In genomic region chr6:24931296-24931695, GRCh38 we compare ENCODE assay signal across 11 cellular contexts. TPM values are rescaled to one million over a fixed set of nuclear protein-coding genes. Genes with fewer than 3 reads are reported as not detected.
DNase-seq lines count a peak whose midpoint lies in the region; ATAC-seq, FAIRE-seq and TF ChIP-seq lines count a peak whose summit lies in the region.
"Had no signal": no experiment of that assay in that cellular context is flagged by ENCODE, and none has a peak within 500 bp of the region (broad histone marks: within the 10 kb centered on the region; RNA-seq: fewer than 3 reads in every experiment).

No MANE protein-coding gene starts in this region.

- H3K4me1 Mint-ChIP-seq in astrocyte (ENCODE audit: low read depth, unreplicated experiment) = peaks cover 37% of the 10 kb centered on the region

- peaks cover 83% of the 10 kb centered on the region for H3K4me1 ChIP-seq in BLaER1
- peaks cover 30% of the 10 kb centered on the region for H3K4me1 ChIP-seq in astrocyte (ENCODE audit: insufficient read depth, low read length)
- peaks cover 82% of the 10 kb centered on the region for H3K4me1 ChIP-seq in mononuclear cell (ENCODE audit: insufficient read depth, low read length)

- H3K4me3 ChIP-seq in BLaER1 = no peak overlapping the region
- peak overlapping the region; percentile 66 for H3K4me3 ChIP-seq in GM12864 (ENCODE audit: low read depth, low read length)
- no peak overlapping the region for H3K4me3 ChIP-seq in astrocyte (ENCODE audit: insufficient read depth, low read depth, low read length)
- H3K4me3 ChIP-seq in mononuclear cell (ENCODE audit: low read length) = peak overlapping the region; percentile 97

- DNase-seq in GM12864 (ENCODE audit: low read depth) = no peak
- peak; percentile 55 for DNase-seq in astrocyte (ENCODE audit: low read depth)
- no peak for DNase-seq in NCI-H1930 (lab: John Stamatoyannopoulos, UW)
- DNase-seq in NK-92 treated with Interleukin-12 subunit alpha and Interleukin-12 subunit beta, amount 100 ng/mL, for 24 hours (lab: John Stamatoyannopoulos, UW) = no peak
- DNase-seq in omental fat pad (ENCODE audit: low spot score) = no peak
- no peak for DNase-seq in G401 (ENCODE audit: low spot score)
- DNase-seq: effector CD4-positive, alpha-beta T cell; NCI-H2081 treated with DMSO at 0.1 percent for 48 hours; retina had no signal

- no peaks in the 10 kb centered on the region for H4K20me1 ChIP-seq in BLaER1
- no peaks in the 10 kb centered on the region for H4K20me1 ChIP-seq in astrocyte (ENCODE audit: insufficient read depth, low read length)

- H3K9me3 ChIP-seq in BLaER1 (no peaks in the 10 kb centered on the region), astrocyte (ENCODE audit: insufficient read depth, low read depth, low read length) (no peaks in the 10 kb centered on the region), mononuclear cell (ENCODE audit: low read depth, low read length) (no peaks in the 10 kb centered on the region)

- no peak for TF ChIP-seq CTCF in GM12864 (IDR thresholded peaks at IDR 0.05; ENCODE audit: low read depth, low read length, missing control alignments)
- no peak for TF ChIP-seq CTCF in astrocyte (IDR thresholded peaks at IDR 0.05; ENCODE audit: insufficient read depth, low read depth, low read length)
- TF ChIP-seq CTCF in omental fat pad (IDR thresholded peaks at IDR 0.05) = no peak

- ATAC-seq in omental fat pad (ENCODE audit: low FRiP score) = no peak

- H3K9ac ChIP-seq in BLaER1 (peak overlapping the region; percentile 47; the same call in 1 of the 2 replicates), astrocyte (ENCODE audit: low read length) (no peak overlapping the region)

- H3K79me2 ChIP-seq in astrocyte (ENCODE audit: insufficient read depth, low read length) = no peaks in the 10 kb centered on the region

- no peak overlapping the region for H3K27ac Mint-ChIP-seq in astrocyte (ENCODE audit: unreplicated experiment)

- no peak overlapping the region for H2AFZ ChIP-seq in astrocyte (ENCODE audit: low read depth, low read length)

- H3K4me2 ChIP-seq in BLaER1 = peak overlapping the region; percentile 83
- H3K4me2 ChIP-seq in astrocyte (ENCODE audit: low read length) = no peak overlapping the region

- H3K27me3 ChIP-seq in BLaER1 (no peaks in the 10 kb centered on the region), astrocyte (ENCODE audit: insufficient read depth, low read length) (no peaks in the 10 kb centered on the region), mononuclear cell (ENCODE audit: insufficient read depth, low read length) (no peaks in the 10 kb centered on the region)

- H3K4me3 Mint-ChIP-seq in astrocyte (ENCODE audit: unreplicated experiment) = no peak overlapping the region

- H3K9me3 Mint-ChIP-seq in astrocyte (ENCODE audit: unreplicated experiment) = peaks cover 2% of the 10 kb centered on the region

- peak overlapping the region; percentile 79 for H3K27ac ChIP-seq in BLaER1
- H3K27ac ChIP-seq in astrocyte (ENCODE audit: low read depth, low read length) = peak overlapping the region; percentile 23

- FAIRE-seq in astrocyte (lab: Jason Lieb, UNC) = no peak

- H3K36me3 ChIP-seq in BLaER1 = no peaks in the 10 kb centered on the region
- H3K36me3 ChIP-seq in astrocyte (ENCODE audit: insufficient read depth, low read length) = no peaks in the 10 kb centered on the region

- in situ Hi-C loops in G401 (cut with HindIII; ENCODE audit: low sequenced_read_pairs) = no loop called here

- H3K27me3 Mint-ChIP-seq in astrocyte (ENCODE audit: low read depth, unreplicated experiment) = no peaks in the 10 kb centered on the region

- H3K36me3 Mint-ChIP-seq in astrocyte (ENCODE audit: low read depth, unreplicated experiment) = no peaks in the 10 kb centered on the region

RNA-seq across cellular contexts. Expression of gene RIPOR2, which starts 4.5 kb away (rescaled TPM):
- total RNA-seq in astrocyte = 0.29 and 0.95 TPM in 2 replicates
- 128 TPM for total RNA-seq in mononuclear cell
- 10 to 100 TPM; 13.9 to 75.0 (median 15.0) TPM for total RNA-seq in omental fat pad
- not detected in 2 replicates for total RNA-seq in G401 (2014; rRNA removed; shearing (Covaris generic))

Comparison
In these comparisons a context has a peak if more than half of its experiments do, and no peak if none do; other contexts are left out.
1. H3K4me3 ChIP-seq: peak in GM12864 (single experiment) and mononuclear cell (single experiment); none in BLaER1 (single experiment) and astrocyte (single experiment).